ENCODE assay signal across 8 cellular contexts in genomic region chr12:118356809-118357326, GRCh38. TPM values are rescaled to one million over a fixed set of nuclear protein-coding genes. Genes with fewer than 3 reads are reported as not detected.
A peak's percentile ranks its signal among the peaks of the same experiment; 100 is the strongest.
DNase-seq lines count a peak whose midpoint lies in the region; ATAC-seq and TF ChIP-seq lines count a peak whose summit lies in the region.

No MANE protein-coding gene starts in this region.

- intact Hi-C loops in colonic mucosa (cut with DNase I): no loop called here

- no peak for TF ChIP-seq CTCF in colonic mucosa (IDR thresholded peaks at IDR 0.05)

- H3K4me1 ChIP-seq in colonic mucosa: no peaks in the 10 kb centered on the region

- no peak for ATAC-seq in GM18505 (IDR thresholded peaks at IDR 0.05; ENCODE audit: unreplicated experiment)

- peak overlapping the region; percentile 18 for H3K27ac ChIP-seq in colonic mucosa

- TF ChIP-seq POLR2A in GM18505 (IDR thresholded peaks at IDR 0.05; ENCODE audit: borderline replicate concordance, extremely low read depth, insufficient read depth, insufficient read length): no peak

- no peaks in the 10 kb centered on the region for H3K27me3 ChIP-seq in colonic mucosa

- peak; percentile 27 for DNase-seq in SKM-1 (lab: John Stamatoyannopoulos, UW; ENCODE audit: unreplicated experiment)
- DNase-seq in SKM-1 treated with dmso at 0.1 percent for 144 hours (lab: John Stamatoyannopoulos, UW; ENCODE audit: unreplicated experiment): no peak
- DNase-seq in NOMO-1 treated with DMSO at 0.1 percent for 48 hours (lab: John Stamatoyannopoulos, UW; ENCODE audit: unreplicated experiment): peak; percentile 85
- DNase-seq in colonic mucosa: no peak
- peak; percentile 70 for DNase-seq in non-pigmented ciliary epithelial cell (ENCODE audit: low read depth)
- DNase-seq in NCI-H1436 treated with DMSO at 0.1 percent for 48 hours (lab: John Stamatoyannopoulos, UW): no peak
- DNase-seq in activated CD4-positive, alpha-beta T cell treated with anti-CD3 and anti-CD28 coated beads, Interleukin-2, amount 50 U/mL, for 1 hour: no peak

- H3K9ac ChIP-seq in colonic mucosa (ENCODE audit: low read depth in 2 of 2, low read length in 2 of 2): no peak overlapping the region

- no peaks in the 10 kb centered on the region for H3K36me3 ChIP-seq in colonic mucosa

- H3K4me3 ChIP-seq in colonic mucosa: no peak overlapping the region

- no peaks in the 10 kb centered on the region for H3K9me3 ChIP-seq in colonic mucosa

RNA-seq across cellular contexts. Expression of gene TAOK3, which starts 15.8 kb away (rescaled TPM):
- 10 to 100 TPM; 39.5 to 50.5 TPM for total RNA-seq in colonic mucosa

RNA-seq across cellular contexts. Expression of gene SUDS3, which starts 19.5 kb away (rescaled TPM):
- 10 to 100 TPM; 42.0 to 51.8 TPM for total RNA-seq in colonic mucosa

Comparison
In these comparisons a context has a peak if more than half of its experiments do, and no peak if none do; other contexts are left out.
1. DNase-seq: peak in SKM-1 (single experiment), NOMO-1 treated with DMSO at 0.1 percent for 48 hours (single experiment) and non-pigmented ciliary epithelial cell (single experiment); none in SKM-1 treated with dmso at 0.1 percent for 144 hours (single experiment), colonic mucosa (single experiment), NCI-H1436 treated with DMSO at 0.1 percent for 48 hours (single experiment) and activated CD4-positive, alpha-beta T cell treated with anti-CD3 and anti-CD28 coated beads, Interleukin-2, amount 50 U/mL, for 1 hour (single experiment).